9 cellular contexts compared by ENCODE assay signal in genomic region chr7:129401968-129402860, GRCh38. TPM values are rescaled to one million over a fixed set of nuclear protein-coding genes. Genes with fewer than 3 reads are reported as not detected.
DNase-seq lines count a peak whose midpoint lies in the region; ATAC-seq and TF ChIP-seq lines count a peak whose summit lies in the region.
"Had no signal": no experiment of that assay in that cellular context is flagged by ENCODE, and none has a peak within 500 bp of the region (broad histone marks: within the 10 kb centered on the region; RNA-seq: fewer than 3 reads in every experiment).

No MANE protein-coding gene starts in this region.

- intact Hi-C loops in adrenal gland (cut with DNase I): no loop called here

- TF ChIP-seq POLR2A in adrenal gland (IDR thresholded peaks at IDR 0.05): no peak

- WGBS in adrenal gland, 4 donors: 83 to 93% (median 89%) methylated on average over 3 of the region's 3 CpGs

- TF ChIP-seq CTCF in C4-2B (conservative IDR thresholded peaks at IDR 0.05) (peak; percentile 20; the same call in 1 of the 2 replicates), fibroblast of mammary gland (conservative IDR thresholded peaks at IDR 0.05; ENCODE audit: control insufficient read depth, insufficient read depth, low read depth, low read length) (peak; percentile 16), adrenal gland (IDR thresholded peaks at IDR 0.05) (no peak)

- no peak overlapping the region for H3K4me3 ChIP-seq in fibroblast of mammary gland (ENCODE audit: control insufficient read depth, low read depth, low read length)
- no peak overlapping the region for H3K4me3 ChIP-seq in adrenal gland

- ATAC-seq in GM19025 (IDR thresholded peaks at IDR 0.05; ENCODE audit: low read depth, unreplicated experiment): peak; percentile 72
- no peak for ATAC-seq in GM21723 (IDR thresholded peaks at IDR 0.05; ENCODE audit: unreplicated experiment)
- ATAC-seq: sciatic nerve had no signal

- no peaks in the 10 kb centered on the region for H3K36me3 ChIP-seq in adrenal gland (replicated peaks in 1 of 2)

- H3K27ac ChIP-seq in C4-2B (no peak overlapping the region), adrenal gland (no peak overlapping the region)

- H3K27me3 ChIP-seq in adrenal gland: no peaks in the 10 kb centered on the region

- DNase-seq in OCI-M1 (lab: John Stamatoyannopoulos, UW) (peak; percentile 48), fibroblast of mammary gland (ENCODE audit: low read depth) (peak; percentile 3), adrenal gland (no peak), AG20443 (ENCODE audit: low spot score) (no peak), NCI-H2081 (lab: John Stamatoyannopoulos, UW) (no peak)

- no peaks in the 10 kb centered on the region for H3K9me3 ChIP-seq in adrenal gland (replicated peaks in 1 of 3)

- no peaks in the 10 kb centered on the region for H3K4me1 ChIP-seq in adrenal gland (replicated peaks in 1 of 2)

RNA-seq across cellular contexts. Expression of gene STRIP2, which starts 32.0 kb away (rescaled TPM):
- 10 to 100 TPM in 1 of 8 donors, 1 to 10 TPM in 6, under 1 TPM in 1; 0.67 to 10.1 (median 4.1) TPM for total RNA-seq in adrenal gland
- 1 to 10 TPM; 1.0 to 2.7 (median 2.5) TPM for polyA plus RNA-seq in adrenal gland

Comparison
In these comparisons a context has a peak if more than half of its experiments do, and no peak if none do; other contexts are left out.
1. CTCF ChIP-seq: peak in C4-2B (single experiment) and fibroblast of mammary gland (single experiment); none in adrenal gland (0 of 6).
2. DNase-seq: peak in OCI-M1 (single experiment) and fibroblast of mammary gland (single experiment); none in adrenal gland (0 of 7), AG20443 (single experiment) and NCI-H2081 (0 of 2).